In the genomic region with DNA sequence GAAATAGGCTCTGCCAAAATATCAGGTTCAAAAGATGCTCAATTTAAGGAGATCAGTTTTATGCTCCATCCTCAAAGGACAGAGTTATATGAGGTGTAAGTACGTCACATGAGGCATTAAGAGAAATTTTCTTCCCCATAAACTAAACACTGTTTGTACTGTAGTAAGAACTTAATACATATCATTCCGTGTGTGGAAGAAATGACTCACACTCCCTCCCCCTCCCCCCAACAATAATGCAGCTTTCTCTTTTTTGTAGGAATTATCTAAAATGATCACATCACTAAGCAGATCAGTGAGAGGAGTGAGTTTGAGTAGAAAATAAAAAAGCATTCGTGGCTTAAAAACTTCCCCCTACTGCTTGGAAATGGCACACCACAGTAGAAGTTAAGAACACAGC, we compare ENCODE assay signal across 18 cellular contexts. TPM values are rescaled to one million over a fixed set of nuclear protein-coding genes. Genes with fewer than 3 reads are reported as not detected.
DNase-seq lines count a peak whose midpoint lies in the region; ATAC-seq, FAIRE-seq and TF ChIP-seq lines count a peak whose summit lies in the region.
"Had no signal": no experiment of that assay in that cellular context is flagged by ENCODE, and none has a peak within 500 bp of the region (broad histone marks: within the 10 kb centered on the region; RNA-seq: fewer than 3 reads in every experiment).

No MANE protein-coding gene starts in this region.

- H3K9me3 ChIP-seq in A673 (ENCODE audit: low read depth, low read length, poor library complexity, severe bottlenecking) (no peaks in the 10 kb centered on the region), suprapubic skin (no peaks in the 10 kb centered on the region)
- H3K9me3 ChIP-seq: SJCRH30 had no signal

- H3K27me3 ChIP-seq in A673 (replicated peaks; ENCODE audit: insufficient read depth, low read depth, low read length, poor library complexity): peaks cover 57% of the 10 kb centered on the region
- peaks cover 6% of the 10 kb centered on the region for H3K27me3 ChIP-seq in suprapubic skin
- H3K27me3 ChIP-seq: SJCRH30 had no signal

- FAIRE-seq in H54 (lab: Jason Lieb, UNC): peak; percentile 43
- FAIRE-seq: K562 had no signal

- POLR2A ChIA-PET in A673 (lab: Charles Lee; ENCODE audit: low non-redundant PET): no interaction called here

- H3K36me3 ChIP-seq in A673 (ENCODE audit: insufficient read depth, low read length, poor library complexity, severe bottlenecking) (no peaks in the 10 kb centered on the region), suprapubic skin (no peaks in the 10 kb centered on the region)
- H3K36me3 ChIP-seq: SJCRH30 had no signal

- intact Hi-C loops in A673 (cut with micrococcal nuclease; ENCODE audit: unreplicated experiment): no loop called here

- CTCF ChIA-PET in A673 (lab: Charles Lee): no interaction called here

- no peak overlapping the region for H3K4me3 ChIP-seq in A673 (ENCODE audit: low read depth, low read length, poor library complexity, severe bottlenecking)
- H3K4me3 ChIP-seq in suprapubic skin: no peak overlapping the region
- H3K4me3 ChIP-seq: K562, SJCRH30 had no signal

- TF ChIP-seq EP300 in suprapubic skin (IDR thresholded peaks at IDR 0.05): no peak

- H3K27ac ChIP-seq in A673 (ENCODE audit: low read depth, low read length, poor library complexity, severe bottlenecking) (no peak overlapping the region), suprapubic skin (no peak overlapping the region)
- H3K27ac ChIP-seq: SJCRH30 had no signal

- no peaks in the 10 kb centered on the region for H3K4me1 ChIP-seq in A673 (ENCODE audit: insufficient read depth, low read length, poor library complexity, severe bottlenecking)
- H3K4me1 ChIP-seq in suprapubic skin: peaks cover 8% of the 10 kb centered on the region
- H3K4me1 ChIP-seq: SJCRH30 had no signal

- TF ChIP-seq POLR2A in H54 (IDR thresholded peaks at IDR 0.05; ENCODE audit: low read depth, low read length) (no peak), suprapubic skin (IDR thresholded peaks at IDR 0.05) (no peak)

- DNase-seq in A673 (ENCODE audit: low spot score): peak; percentile 7
- no peak for DNase-seq in H54 (ENCODE audit: insufficient read length, low spot score)
- DNase-seq in astrocyte of the hippocampus (ENCODE audit: low read depth, low spot score): peak; percentile 7
- peak; percentile 5 for DNase-seq in fibroblast of the conjunctiva (ENCODE audit: low read depth)
- no peak for DNase-seq in activated T-cell treated with anti-CD3 and anti-CD28 coated beads for 4 hours
- no peak for DNase-seq in suprapubic skin (ENCODE audit: low spot score in 2 of 2)
- no peak for DNase-seq in GM20000 (ENCODE audit: low spot score)
- DNase-seq: AML-193; CD4-positive, CD25-positive, alpha-beta regulatory T cell; HCEC 1CT; NCI-H1048; NCI-H1694 treated with DMSO at 0.1 percent for 48 hours; RPMI8226; SJCRH30; SW 1271 had no signal

- TF ChIP-seq CTCF in A673 (conservative IDR thresholded peaks at IDR 0.05; ENCODE audit: low read depth, low read length) (no peak), suprapubic skin (IDR thresholded peaks at IDR 0.05) (no peak), GM20000 (IDR thresholded peaks at IDR 0.05; ENCODE audit: extremely low read depth, missing control alignments) (no peak)

- BruUV-seq in A673 (replicated peaks; lab: Mats Ljungman, UMichigan): no TSS peak

- WGBS in suprapubic skin: 56% methylated on average over 3 of the region's 3 CpGs

- no peak for ATAC-seq in GM21423 (IDR thresholded peaks at IDR 0.05; ENCODE audit: unreplicated experiment)
- ATAC-seq: K562 had no signal

RNA-seq across cellular contexts. Expression of a gene that starts 2.2 kb away (rescaled TPM):
- total RNA-seq in A673 (2021) (27.7 and 39.5 TPM in 2 replicates), suprapubic skin (1 to 10 TPM in 2 of 4 donors, under 1 TPM in 2; 0.38 to 2.8 (median 0.94) TPM)
- total RNA-seq: CD4-positive, CD25-positive, alpha-beta regulatory T cell; NCI-H460 had no signal

Comparison
In these comparisons a context has a peak if more than half of its experiments do, and no peak if none do; other contexts are left out.
1. DNase-seq: peak in A673 (single experiment), astrocyte of the hippocampus (single experiment) and fibroblast of the conjunctiva (single experiment); none in H54 (single experiment), activated T-cell treated with anti-CD3 and anti-CD28 coated beads for 4 hours (single experiment), suprapubic skin (0 of 2) and GM20000 (single experiment).